In genomic region chr6:115896538-115897129, GRCh38 we compare ENCODE assay signal across 8 cellular contexts.
DNase-seq lines count a peak whose midpoint lies in the region; ATAC-seq and TF ChIP-seq lines count a peak whose summit lies in the region.

No MANE protein-coding gene starts in this region.

- H3K9ac ChIP-seq in colonic mucosa (ENCODE audit: low read depth in 2 of 2, low read length in 2 of 2), result no peak overlapping the region

- no peaks in the 10 kb centered on the region for H3K4me1 ChIP-seq in colonic mucosa
- no peaks in the 10 kb centered on the region for H3K4me1 ChIP-seq in mucosa of descending colon (ENCODE audit: low read depth)
- no peaks in the 10 kb centered on the region for H3K4me1 ChIP-seq in effector memory CD4-positive, alpha-beta T cell (ENCODE audit: control insufficient read depth, insufficient read depth, low read length, poor library complexity, severe bottlenecking)

- no peak overlapping the region for H3K27ac ChIP-seq in colonic mucosa
- no peak overlapping the region for H3K27ac ChIP-seq in effector memory CD4-positive, alpha-beta T cell (ENCODE audit: insufficient read depth, low read length, poor library complexity, severe bottlenecking)

- H3K9me3 ChIP-seq in colonic mucosa, result no peaks in the 10 kb centered on the region
- H3K9me3 ChIP-seq in mucosa of descending colon, result no peaks in the 10 kb centered on the region
- H3K9me3 ChIP-seq in effector memory CD4-positive, alpha-beta T cell (ENCODE audit: control insufficient read depth, low read length), result no peaks in the 10 kb centered on the region

- DNase-seq in SIG-M5 treated with dmso at 0.1 percent for 504 hours (lab: John Stamatoyannopoulos, UW; ENCODE audit: unreplicated experiment) (peak; percentile 18), SIG-M5 (lab: John Stamatoyannopoulos, UW) (no peak), NCI-H446 (lab: John Stamatoyannopoulos, UW) (peak; percentile 10 to 68), colonic mucosa (no peak), mucosa of descending colon (peak in 1 of 3 donors; percentile 22), activated gamma-delta T cell (lab: John Stamatoyannopoulos, UW) (no peak)
- DNase-seq in effector memory CD4-positive, alpha-beta T cell, result no peak

- intact Hi-C loops in colonic mucosa (cut with DNase I), result loop anchor here (5.0 kb wide), 1 partner anchor 1149 kb away; no protein-coding TSS in a partner anchor
- intact Hi-C loops in mucosa of descending colon (cut with DNase I, micrococcal nuclease), result no loop called here

- no peak overlapping the region for H3K4me3 ChIP-seq in colonic mucosa
- H3K4me3 ChIP-seq in mucosa of descending colon, result no peak overlapping the region
- no peak overlapping the region for H3K4me3 ChIP-seq in effector memory CD4-positive, alpha-beta T cell (ENCODE audit: insufficient read depth, low read depth, low read length, poor library complexity, severe bottlenecking)

- TF ChIP-seq CTCF in colonic mucosa (IDR thresholded peaks at IDR 0.05), result peak; percentile 52
- no peak for TF ChIP-seq CTCF in mucosa of descending colon (IDR thresholded peaks at IDR 0.05)

- peak; percentile 48 for ATAC-seq in HG02588 (IDR thresholded peaks at IDR 0.05; ENCODE audit: unreplicated experiment)
- peak; percentile 25 for ATAC-seq in mucosa of descending colon

- no peaks in the 10 kb centered on the region for H3K27me3 ChIP-seq in colonic mucosa
- no peaks in the 10 kb centered on the region for H3K27me3 ChIP-seq in effector memory CD4-positive, alpha-beta T cell (replicated peaks; ENCODE audit: control insufficient read depth, insufficient read depth, low read length, poor library complexity, severe bottlenecking)

- H3K36me3 ChIP-seq in colonic mucosa (no peaks in the 10 kb centered on the region), mucosa of descending colon (ENCODE audit: low read depth) (no peaks in the 10 kb centered on the region)
- H3K36me3 ChIP-seq in effector memory CD4-positive, alpha-beta T cell (ENCODE audit: control insufficient read depth, insufficient read depth, low read length), result no peaks in the 10 kb centered on the region

Comparison
In these comparisons a context has a peak if more than half of its experiments do, and no peak if none do; other contexts are left out.
1. DNase-seq: peak in SIG-M5 treated with dmso at 0.1 percent for 504 hours (single experiment) and NCI-H446 (2 of 2); none in SIG-M5 (single experiment), colonic mucosa (single experiment), activated gamma-delta T cell (single experiment) and effector memory CD4-positive, alpha-beta T cell (0 of 3).